ENCODE assay signal across 22 cellular contexts in the genomic region with DNA sequence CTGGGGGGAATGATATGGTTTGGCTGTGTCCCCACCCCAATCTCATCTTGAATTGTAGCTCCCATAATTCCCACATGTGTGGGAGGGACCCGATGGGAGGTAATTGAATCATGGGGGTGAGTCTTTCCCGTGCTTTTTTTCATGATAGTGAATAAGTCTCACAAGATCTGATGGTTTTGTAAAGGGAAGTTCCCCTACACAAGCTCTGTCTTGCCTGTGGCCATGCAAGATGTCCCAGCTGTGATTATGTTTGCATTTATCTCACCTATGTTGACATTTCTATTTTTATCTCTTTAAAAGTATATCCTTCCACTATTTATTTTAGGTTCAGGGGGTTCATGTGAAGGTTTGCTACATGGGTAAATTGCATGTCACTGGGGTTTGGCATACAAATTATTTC.
DNase-seq lines count a peak whose midpoint lies in the region; ATAC-seq and TF ChIP-seq lines count a peak whose summit lies in the region.
"Had no signal": no experiment of that assay in that cellular context is flagged by ENCODE, and none has a peak within 500 bp of the region (broad histone marks: within the 10 kb centered on the region; RNA-seq: fewer than 3 reads in every experiment).

No MANE protein-coding gene starts in this region.

- H3K27me3 Mint-ChIP-seq in MCF 10A (ENCODE audit: insufficient read depth, unreplicated experiment) = no peaks in the 10 kb centered on the region
- H3K27me3 Mint-ChIP-seq: B cell; CD4-positive, alpha-beta T cell had no signal

- intact Hi-C loops in mammary epithelial cell (cut with micrococcal nuclease) (no loop called here), MCF 10A (cut with micrococcal nuclease) (no loop called here)

- no peak for ATAC-seq in GM21423 (IDR thresholded peaks at IDR 0.05; ENCODE audit: unreplicated experiment)
- ATAC-seq: A549; CD8-positive, alpha-beta T cell; GM12878 had no signal

- H3K9me3 ChIP-seq in mammary epithelial cell (replicated peaks; ENCODE audit: insufficient read depth, low read length) (no peaks in the 10 kb centered on the region), neuronal stem cell (replicated peaks in 1 of 2; ENCODE audit: control insufficient read depth in 2 of 2, insufficient read depth in 1 of 2, low read depth in 1 of 2, low read length in 2 of 2) (no peaks in the 10 kb centered on the region)
- H3K9me3 ChIP-seq: A549, Caco-2 had no signal

- H2BK15ac ChIP-seq in neuronal stem cell (ENCODE audit: low read length) = no peak overlapping the region

- H3K27me3 ChIP-seq in mammary epithelial cell (ENCODE audit: insufficient read depth, low read length) (no peaks in the 10 kb centered on the region), neuronal stem cell (ENCODE audit: control insufficient read depth in 3 of 3, insufficient read depth in 3 of 3, low read depth in 1 of 3, low read length in 3 of 3) (no peaks in the 10 kb centered on the region)
- H3K27me3 ChIP-seq: BLaER1 treated with 17β-estradiol and CSF1 and Interleukin-3, amounts not matched to agents 10 nM and 100 nM had no signal

- H2BK12ac ChIP-seq in neuronal stem cell (ENCODE audit: low read length) = no peak overlapping the region

- H3K23ac ChIP-seq in neuronal stem cell (ENCODE audit: low read depth, low read length, poor library complexity) = no peak overlapping the region

- H3K27ac ChIP-seq in mammary epithelial cell (ENCODE audit: insufficient read depth, low read depth, low read length) (no peak overlapping the region), epithelial cell of prostate (peak overlapping the region; percentile 37), neuronal stem cell (replicated peaks; ENCODE audit: low read length) (no peak overlapping the region)
- H3K27ac ChIP-seq: 22Rv1; A549; BLaER1 treated with 17β-estradiol and CSF1 and Interleukin-3, amounts not matched to agents 10 nM and 100 nM; C4-2B had no signal

- DNase-seq in mammary epithelial cell (peak; percentile 42), MCF 10A (ENCODE audit: unreplicated experiment) (no peak), epithelial cell of prostate (ENCODE audit: low read depth, low spot score) (peak; percentile 64), neuronal stem cell (ENCODE audit: low spot score) (no peak)
- DNase-seq: AML-193; Caco-2; Calu3; CD4-positive, alpha-beta T cell; CD8-positive, alpha-beta T cell; DMS153; DMS53; DMS79; DND-41; EL; GDM1 had no signal

- H4K91ac ChIP-seq in neuronal stem cell (ENCODE audit: low read depth, low read length, poor library complexity) = no peak overlapping the region

- H4K20me1 ChIP-seq in mammary epithelial cell (ENCODE audit: insufficient read depth, low read length) = no peaks in the 10 kb centered on the region
- H4K20me1 ChIP-seq: BLaER1 treated with 17β-estradiol and CSF1 and Interleukin-3, amounts not matched to agents 10 nM and 100 nM had no signal

- no peak overlapping the region for H4K8ac ChIP-seq in neuronal stem cell (ENCODE audit: low read depth, low read length)

- no peak overlapping the region for H3K4ac ChIP-seq in neuronal stem cell (ENCODE audit: low read length)

- H3K79me1 ChIP-seq in neuronal stem cell (ENCODE audit: low read depth, low read length) = no peaks in the 10 kb centered on the region

- H3K4me2 ChIP-seq in mammary epithelial cell (ENCODE audit: insufficient read depth, low read depth, low read length) (no peak overlapping the region), neuronal stem cell (ENCODE audit: insufficient read depth, low read length, poor library complexity, severe bottlenecking) (no peak overlapping the region)
- H3K4me2 ChIP-seq: A549; BLaER1 treated with 17β-estradiol and CSF1 and Interleukin-3, amounts not matched to agents 10 nM and 100 nM had no signal

- H3K36me3 Mint-ChIP-seq in MCF 10A (ENCODE audit: insufficient read depth, unreplicated experiment) = no peaks in the 10 kb centered on the region
- H3K36me3 Mint-ChIP-seq: CD8-positive, alpha-beta T cell had no signal

- dilution Hi-C loops in mammary epithelial cell (cut with HindIII; ENCODE audit: low sequenced_read_pairs) = no loop called here

- H3K4me1 ChIP-seq in mammary epithelial cell (ENCODE audit: insufficient read depth, low read length) (no peaks in the 10 kb centered on the region), neuronal stem cell (ENCODE audit: control insufficient read depth in 2 of 2, insufficient read depth in 1 of 2, low read depth in 1 of 2, low read length in 2 of 2) (no peaks in the 10 kb centered on the region)
- H3K4me1 ChIP-seq: A549; BLaER1 treated with 17β-estradiol and CSF1 and Interleukin-3, amounts not matched to agents 10 nM and 100 nM; Caco-2 had no signal

- TF ChIP-seq CTCF in mammary epithelial cell (conservative IDR thresholded peaks at IDR 0.05 in 1 of 2, IDR thresholded peaks at IDR 0.05 in 1 of 2; ENCODE audit: extremely low read depth in 1 of 2, insufficient read depth in 1 of 2, low read depth in 1 of 2, low read length in 2 of 2) (no peak), MCF 10A (IDR thresholded peaks at IDR 0.05; ENCODE audit: unreplicated experiment) (no peak)

- no peaks in the 10 kb centered on the region for H3K79me2 ChIP-seq in mammary epithelial cell (ENCODE audit: insufficient read depth, low read length)

- in situ Hi-C loops in mammary epithelial cell (cut with MboI; ENCODE audit: low sequenced_read_pairs in 2 of 2) = loop anchor here in 1 of 2 donors (25.0 kb wide), 1 partner anchor 599 kb away; no protein-coding TSS in a partner anchor

- no peak overlapping the region for H2AK5ac ChIP-seq in neuronal stem cell (ENCODE audit: low read depth, low read length)

- BruUV-seq in mammary epithelial cell (replicated peaks; lab: Mats Ljungman, UMichigan) (no TSS peak), MCF 10A (replicated peaks; lab: Mats Ljungman, UMichigan) (no TSS peak)

- no peak overlapping the region for H3K4me3 Mint-ChIP-seq in MCF 10A (ENCODE audit: unreplicated experiment)
- H3K4me3 Mint-ChIP-seq: B cell; CD4-positive, alpha-beta T cell; CD8-positive, alpha-beta T cell had no signal

- H2AFZ ChIP-seq in mammary epithelial cell (ENCODE audit: low read depth, low read length) (no peak overlapping the region), neuronal stem cell (ENCODE audit: low read length) (no peak overlapping the region)

- H3K9me3 Mint-ChIP-seq in MCF 10A (ENCODE audit: unreplicated experiment) = peaks cover 16% of the 10 kb centered on the region

- H2BK5ac ChIP-seq in neuronal stem cell (ENCODE audit: low read length) = no peak overlapping the region

- WGBS in mammary epithelial cell (ENCODE audit: low coverage, missing lambda C conversion rate) = 77% methylated on average over 2 of the region's 2 CpGs
- WGBS in neuronal stem cell (ENCODE audit: extremely low coverage in 2 of 2, insufficient read length in 2 of 2, insufficient replicate concordance in 1 of 2), 2 donors = no CpG with 5 or more reads among the region's 2 CpGs

- no peak overlapping the region for H3K27ac Mint-ChIP-seq in MCF 10A (ENCODE audit: low read depth, unreplicated experiment)
- H3K27ac Mint-ChIP-seq: B cell; CD4-positive, alpha-beta T cell; CD8-positive, alpha-beta T cell had no signal

- no peak overlapping the region for H2BK120ac ChIP-seq in neuronal stem cell (ENCODE audit: low read depth, low read length)

- H3K4me3 ChIP-seq in mammary epithelial cell (replicated peaks in 1 of 3; ENCODE audit: insufficient read depth in 1 of 3, low read depth in 2 of 3, low read length in 3 of 3) (no peak overlapping the region), neuronal stem cell (ENCODE audit: low read length in 2 of 2) (no peak overlapping the region)
- H3K4me3 ChIP-seq: A549; BLaER1 treated with 17β-estradiol and CSF1 and Interleukin-3, amounts not matched to agents 10 nM and 100 nM; GM12878 had no signal

- H3K36me3 ChIP-seq in mammary epithelial cell (ENCODE audit: insufficient read depth, low read length) = no peaks in the 10 kb centered on the region
- H3K36me3 ChIP-seq in neuronal stem cell (replicated peaks in 1 of 2; ENCODE audit: control insufficient read depth in 2 of 2, insufficient read depth in 2 of 2, low read length in 2 of 2) = no peaks in the 10 kb centered on the region
- H3K36me3 ChIP-seq: BLaER1 treated with 17β-estradiol and CSF1 and Interleukin-3, amounts not matched to agents 10 nM and 100 nM had no signal

- H3K4me1 Mint-ChIP-seq in MCF 10A (ENCODE audit: insufficient read depth, unreplicated experiment) = no peaks in the 10 kb centered on the region
- H3K4me1 Mint-ChIP-seq: B cell had no signal

- H3K9ac ChIP-seq in mammary epithelial cell (ENCODE audit: insufficient read depth, low read length) (no peak overlapping the region), neuronal stem cell (ENCODE audit: low read depth, low read length, poor library complexity) (no peak overlapping the region)
- H3K9ac ChIP-seq: BLaER1 treated with 17β-estradiol and CSF1 and Interleukin-3, amounts not matched to agents 10 nM and 100 nM had no signal

- no peak overlapping the region for H3K18ac ChIP-seq in neuronal stem cell (ENCODE audit: low read length)

- no peak overlapping the region for H3K14ac ChIP-seq in neuronal stem cell (ENCODE audit: low read length)

- POLR2A ChIA-PET in MCF 10A (lab: Yijun Ruan, JAX) = interaction anchor here (1.0 kb wide), 2 partner anchors 8 to 25 kb away, joined by 3 to 5 read pairs; no protein-coding TSS in a partner anchor

- CTCF ChIA-PET in mammary epithelial cell (lab: Charles Lee; ENCODE audit: low non-redundant PET) = no interaction called here
- CTCF ChIA-PET in MCF 10A (lab: Yijun Ruan, JAX) = interaction anchor here (0.9 kb wide), 1 partner anchor 9 kb away, joined by 4 read pairs; no protein-coding TSS in a partner anchor

Comparison
In these comparisons a context has a peak if more than half of its experiments do, and no peak if none do; other contexts are left out.
1. DNase-seq: peak in mammary epithelial cell (single experiment) and epithelial cell of prostate (single experiment); none in MCF 10A (single experiment) and neuronal stem cell (single experiment).